4 cellular contexts compared by ENCODE assay signal in genomic region chr13:29922896-29923295, GRCh38.
TF ChIP-seq lines count a peak whose summit lies in the region.

No MANE protein-coding gene starts in this region.

TF ChIP-seq in HCT116, 20 proteins besides CTCF, POLR2A, EP300 and RAD21:
- TF ChIP-seq ZNF274 (IDR thresholded peaks at IDR 0.05; ENCODE audit: low read depth, low read length) = no peak
- TF ChIP-seq TCF7L2 (IDR thresholded peaks at IDR 0.05; ENCODE audit: borderline replicate concordance, extremely low read depth, insufficient read depth, insufficient read length) = peak; percentile 21

TF ChIP-seq in GM12878, 131 proteins besides CTCF, POLR2A, EP300 and RAD21:
- TF ChIP-seq RUNX3 (IDR thresholded peaks at IDR 0.05; ENCODE audit: low read length) (peak; percentile 28), JUNB (IDR thresholded peaks at IDR 0.05) (peak; percentile 46), BACH1 (IDR thresholded peaks at IDR 0.05; ENCODE audit: borderline replicate concordance) (peak; percentile 64; the same call in 1 of the 2 replicates), STAT1 (conservative IDR thresholded peaks at IDR 0.05) (no peak)

TF ChIP-seq in HepG2, 621 proteins besides CTCF, POLR2A, EP300 and RAD21:
- TF ChIP-seq MAFK (conservative IDR thresholded peaks at IDR 0.05 in 1 of 2, IDR thresholded peaks at IDR 0.05 in 1 of 2; ENCODE audit: low read length in 2 of 2) (peak; percentile 80 to 87), ZNF431 (CRISPR knock-in tag; IDR thresholded peaks at IDR 0.05; ENCODE audit: borderline replicate concordance, low read depth) (no peak), MAFF (IDR thresholded peaks at IDR 0.05; ENCODE audit: low read depth, low read length) (peak; percentile 92), ZNF644 (CRISPR knock-in tag; IDR thresholded peaks at IDR 0.05; ENCODE audit: low read depth) (peak; percentile 9; the same call in 1 of the 2 replicates), MAFG (CRISPR knock-in tag; IDR thresholded peaks at IDR 0.05) (peak; percentile 75)

TF ChIP-seq in HEK293T, 16 proteins besides CTCF, POLR2A, EP300 and RAD21:
- TF ChIP-seq BHLHE40 (IDR thresholded peaks at IDR 0.05; ENCODE audit: borderline replicate concordance) (no peak), ARNT (IDR thresholded peaks at IDR 0.05) (no peak), FOXK2 (IDR thresholded peaks at IDR 0.05) (no peak), FOXM1 (IDR thresholded peaks at IDR 0.05; ENCODE audit: borderline replicate concordance) (no peak), SP1 (IDR thresholded peaks at IDR 0.05) (no peak)
